In genomic region chr15:58404020-58404419, GRCh38 we compare ENCODE assay signal across 11 cellular contexts. TPM values are rescaled to one million over a fixed set of nuclear protein-coding genes. Genes with fewer than 3 reads are reported as not detected.
"Had no signal": no experiment of that assay in that cellular context is flagged by ENCODE, and none has a peak within 500 bp of the region (broad histone marks: within the 10 kb centered on the region; RNA-seq: fewer than 3 reads in every experiment).

No MANE protein-coding gene starts in this region.

- DNase-seq: GM23248, GOT3, H7, H9, HCEC 1CT, HFFc6 had no signal

- H3K9ac ChIP-seq: GM23248 had no signal

- H3K36me3 ChIP-seq: HAP-1 had no signal

- H2AFZ ChIP-seq: GM23248, GM23338 had no signal

- H3K9me3 ChIP-seq: HAP-1 had no signal

- H3K4me3 Mint-ChIP-seq: GM23338, H9, HFFc6 had no signal

- H3K4me1 ChIP-seq: HAP-1 had no signal

- H3K27ac ChIP-seq: GM23248 had no signal

- H3K4me2 ChIP-seq: GM23338 had no signal

- H3K4me3 ChIP-seq: GM23248, GM23338, HAP-1 had no signal

- H3K27ac Mint-ChIP-seq: GM23338, H9, HFFc6 had no signal

- ATAC-seq: GM23338, HCT116 had no signal

- FAIRE-seq: H1, H54 had no signal

- H3K9me3 Mint-ChIP-seq: GM23338, H9, HFFc6 had no signal

RNA-seq across cellular contexts. Expression of gene LIPC, which starts 27.8 kb away (rescaled TPM):
- total RNA-seq: GM23338, H1, H7, H9, HFFc6 had no signal
- polyA plus RNA-seq: GM23338, H1 had no signal
